In the genomic region with DNA sequence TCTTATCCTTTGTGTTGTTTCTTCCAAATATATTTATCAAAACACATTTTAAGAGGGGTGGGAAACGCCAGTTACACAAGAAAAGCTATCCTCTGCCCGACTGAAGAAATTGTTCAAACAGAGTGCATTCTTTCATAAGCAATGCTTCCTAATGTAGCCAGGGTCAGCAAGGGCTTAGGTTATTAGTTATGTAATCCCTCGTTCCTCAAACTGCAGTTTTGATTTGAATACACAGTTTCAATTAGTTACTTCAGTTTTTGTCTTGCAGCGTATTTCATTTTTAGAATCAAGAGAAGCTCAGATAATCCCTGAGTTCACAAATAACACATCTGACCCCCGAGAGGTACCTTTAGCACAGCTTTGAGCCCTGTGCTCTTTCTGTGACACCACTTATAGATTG, we compare ENCODE assay signal across 12 cellular contexts.
A peak's percentile ranks its signal among the peaks of the same experiment; 100 is the strongest.
DNase-seq lines count a peak whose midpoint lies in the region; ATAC-seq, FAIRE-seq and TF ChIP-seq lines count a peak whose summit lies in the region.
"Had no signal": no experiment of that assay in that cellular context is flagged by ENCODE, and none has a peak within 500 bp of the region (broad histone marks: within the 10 kb centered on the region; RNA-seq: fewer than 3 reads in every experiment).

No MANE protein-coding gene starts in this region.

- intact Hi-C loops in upper lobe of right lung (cut with DNase I), result no loop called here
- intact Hi-C loops in kidney (cut with DNase I), result no loop called here

- TF ChIP-seq CTCF in upper lobe of right lung (IDR thresholded peaks at IDR 0.05) (no peak), kidney (IDR thresholded peaks at IDR 0.05; ENCODE audit: borderline replicate concordance, extremely low read depth, insufficient read depth) (no peak)

- H3K27me3 ChIP-seq in upper lobe of right lung, result no peaks in the 10 kb centered on the region
- H3K27me3 ChIP-seq in HAP-1 (ENCODE audit: low read depth), result no peaks in the 10 kb centered on the region

- H3K4me3 ChIP-seq in upper lobe of right lung, result no peak overlapping the region
- H3K4me3 ChIP-seq in kidney (ENCODE audit: low read length in 2 of 2), result no peak overlapping the region
- H3K4me3 ChIP-seq in HAP-1, result no peak overlapping the region

- in situ Hi-C loops in KBM-7 (cut with MboI; ENCODE audit: low pct_unique_long_range_greater_than_20kb, low sequenced_read_pairs) (no loop called here), HAP-1 (cut with MboI; ENCODE audit: low sequenced_read_pairs) (no loop called here)

- peak; percentile 63 for ATAC-seq in GM18909 (IDR thresholded peaks at IDR 0.05; ENCODE audit: poor library complexity, unreplicated experiment)
- peak; percentile 84 for ATAC-seq in HG02642 (IDR thresholded peaks at IDR 0.05; ENCODE audit: poor library complexity, unreplicated experiment)
- ATAC-seq in upper lobe of right lung, result peak; percentile 39
- ATAC-seq: activated CD4-positive, CD25-positive, alpha-beta regulatory T cell treated with anti-CD3 and anti-CD28 coated beads, Interleukin-2, amount 50 U/mL, for 24 hours had no signal

- no peak overlapping the region for H3K9ac ChIP-seq in kidney (ENCODE audit: low read length in 2 of 2)

- peak; percentile 97 for DNase-seq in MV-4-11 (lab: John Stamatoyannopoulos, UW)
- no peak for DNase-seq in upper lobe of right lung
- DNase-seq in kidney, result no peak
- DNase-seq in KBM-7, result no peak
- no peak for DNase-seq in HAP-1 (ENCODE audit: low spot score in 2 of 2)
- DNase-seq: dermis blood vessel endothelial cell, DMS53, NCI-H2081 treated with DMSO at 0.1 percent for 48 hours had no signal

- no peak for FAIRE-seq in kidney (lab: Jason Lieb, UNC)
- FAIRE-seq: HTR-8/SVneo had no signal

- H3K27ac ChIP-seq in upper lobe of right lung, result no peak overlapping the region
- no peak overlapping the region for H3K27ac ChIP-seq in kidney (ENCODE audit: low read depth in 2 of 2, low read length in 2 of 2)

- no peaks in the 10 kb centered on the region for H3K36me3 ChIP-seq in upper lobe of right lung
- H3K36me3 ChIP-seq in kidney (ENCODE audit: control insufficient read depth in 1 of 2, insufficient read depth in 2 of 2, low read length in 2 of 2), result no peaks in the 10 kb centered on the region
- H3K36me3 ChIP-seq in HAP-1 (replicated peaks), result no peaks in the 10 kb centered on the region

- peaks cover 11% of the 10 kb centered on the region for H3K4me1 ChIP-seq in upper lobe of right lung
- peaks cover 12 to 17% of the 10 kb centered on the region in 2 donors for H3K4me1 ChIP-seq in kidney (ENCODE audit: control insufficient read depth in 1 of 2, insufficient read depth in 1 of 2, low read depth in 1 of 2, low read length in 2 of 2)
- H3K4me1 ChIP-seq in HAP-1, result no peaks in the 10 kb centered on the region

- H3K9me3 ChIP-seq in upper lobe of right lung (no peaks in the 10 kb centered on the region), kidney (ENCODE audit: control insufficient read depth in 1 of 2, low read length in 2 of 2) (no peaks in the 10 kb centered on the region), HAP-1 (no peaks in the 10 kb centered on the region; the same call in 1 of the 2 replicates)
